In genomic region chr6:169975701-169976100, GRCh38 we compare ENCODE assay signal across 21 cellular contexts.
"Had no signal": no experiment of that assay in that cellular context is flagged by ENCODE, and none has a peak within 500 bp of the region (broad histone marks: within the 10 kb centered on the region; RNA-seq: fewer than 3 reads in every experiment).

No MANE protein-coding gene starts in this region.

- H3K27ac ChIP-seq: breast epithelium, esophagus muscularis mucosa, foreskin keratinocyte, left ventricle myocardium inferior, pancreas, psoas muscle, testis, vagina had no signal

- H3K9me3 ChIP-seq: breast epithelium, esophagus muscularis mucosa, left ventricle myocardium inferior, mucosa of descending colon, pancreas, psoas muscle, testis, vagina had no signal

- H3K36me3 ChIP-seq: breast epithelium, esophagus muscularis mucosa, left ventricle myocardium inferior, pancreas, vagina had no signal

- H3K27me3 ChIP-seq: foreskin keratinocyte, pancreas, testis, vagina had no signal

- FAIRE-seq: colon, pancreas had no signal

- ATAC-seq: mucosa of descending colon, pancreas had no signal

- H3K4me3 ChIP-seq: breast epithelium, esophagus muscularis mucosa, left ventricle myocardium inferior, lung, mucosa of descending colon, pancreas, psoas muscle, testis, vagina had no signal

- DNase-seq: activated B cell treated with CpG ODN at 0.5 μM for 24 hours; activated CD4-positive, alpha-beta T cell treated with anti-CD3 and anti-CD28 coated beads, Interleukin-2, amount 50 U/mL, for 1 hour; activated naive CD4-positive, alpha-beta T cell treated with anti-CD3 and anti-CD28 coated beads for 36 hours; amniotic stem cell; effector CD4-positive, alpha-beta T cell; left ventricle myocardium inferior; nephron progenitor cell; psoas muscle; stimulated activated CD4-positive, alpha-beta T cell treated with anti-CD3 and anti-CD28 coated beads, Interleukin-2, amount 100 ng/mL, for 48 hours; stimulated activated naive CD4-positive, alpha-beta T cell treated with Interleukin-2 at 50 U/mL for 16 hours; T-helper 1 cell; testis; trophoblast cell had no signal

- H3K4me1 ChIP-seq: breast epithelium, pancreas, psoas muscle, testis had no signal
